Comparison of ENCODE assay signal across 26 cellular contexts in genomic region chr2:29638641-29639040, GRCh38.
"Had no signal": no experiment of that assay in that cellular context is flagged by ENCODE, and none has a peak within 500 bp of the region (broad histone marks: within the 10 kb centered on the region; RNA-seq: fewer than 3 reads in every experiment).

No MANE protein-coding gene starts in this region.

- DNase-seq: activated CD4-positive, alpha-beta memory T cell treated with anti-CD3 and anti-CD28 coated beads for 36 hours; activated CD4-positive, alpha-beta T cell treated with anti-CD3 and anti-CD28 coated beads for 36 hours; activated CD4-positive, alpha-beta T cell treated with anti-CD3 and anti-CD28 coated beads, Interleukin-2, amount 10 ng/mL, durations not matched to agents 24 days and 14 days; activated CD4-positive, CD25-positive, alpha-beta regulatory T cell; activated CD4-positive, CD25-positive, alpha-beta regulatory T cell treated with anti-CD3 and anti-CD28 coated beads, Interleukin-2, amount 50 U/mL, for 72 hours; activated CD8-positive, alpha-beta memory T cell treated with anti-CD3 and anti-CD28 coated beads, Interleukin-2, amount 10 ng/mL, durations not matched to agents 7 days and 5 days; activated CD8-positive, alpha-beta memory T cell treated with anti-CD3 and anti-CD28 coated beads, Interleukin-2, amount 50 U/mL, for 4 hours; activated CD8-positive, alpha-beta T cell treated with anti-CD3 and anti-CD28 coated beads, Interleukin-2, amount 10 ng/mL, durations not matched to agents 7 days and 5 days; activated gamma-delta T cell; activated naive CD4-positive, alpha-beta T cell; activated naive CD4-positive, alpha-beta T cell treated with anti-CD3 and anti-CD28 coated beads, Interleukin-2, amount 50 U/mL, for 16 hours; activated T-cell treated with anti-CD3 and anti-CD28 coated beads, Interleukin-2, amount 50 U/mL, for 1 hour; activated T-cell treated with anti-CD3 and anti-CD28 coated beads, Interleukin-2, amount 50 U/mL, for 48 hours; amygdala; aorta; body of pancreas; cortex of kidney; dermis blood vessel endothelial cell; effector CD4-positive, alpha-beta T cell; effector memory CD8-positive, alpha-beta T cell; foreskin fibroblast; gastrocnemius medialis; glutamatergic neuron; T-helper 2 cell had no signal

- ATAC-seq: activated CD4-positive, alpha-beta T cell treated with anti-CD3 and anti-CD28 coated beads for 36 hours; activated CD8-positive, alpha-beta memory T cell treated with anti-CD3 and anti-CD28 coated beads, Interleukin-2, amount 10 ng/mL, durations not matched to agents 7 days and 5 days; activated CD8-positive, alpha-beta T cell treated with anti-CD3 and anti-CD28 coated beads, Interleukin-2, amount 10 ng/mL, durations not matched to agents 7 days and 5 days; body of pancreas; effector memory CD8-positive, alpha-beta T cell; gastrocnemius medialis had no signal

- H3K9me3 ChIP-seq: body of pancreas, gastrocnemius medialis had no signal

- H3K4me3 ChIP-seq: body of pancreas, gastrocnemius medialis had no signal

- H3K27ac ChIP-seq: body of pancreas, epithelial cell of prostate, gastrocnemius medialis had no signal

- H3K27me3 ChIP-seq: body of pancreas, gastrocnemius medialis had no signal

- H3K36me3 ChIP-seq: gastrocnemius medialis had no signal

- FAIRE-seq: colon had no signal

- H3K4me1 ChIP-seq: body of pancreas, gastrocnemius medialis had no signal
